In genomic region chrX:38519651-38520050, GRCh38 we compare ENCODE assay signal across 35 cellular contexts.
"Had no signal": no experiment of that assay in that cellular context is flagged by ENCODE, and none has a peak within 500 bp of the region (broad histone marks: within the 10 kb centered on the region; RNA-seq: fewer than 3 reads in every experiment).

No MANE protein-coding gene starts in this region.

- DNase-seq: activated CD4-positive, alpha-beta T cell treated with anti-CD3 and anti-CD28 coated beads for 1 hour; activated CD4-positive, alpha-beta T cell treated with anti-CD3 and anti-CD28 coated beads for 48 hours; activated CD4-positive, alpha-beta T cell treated with anti-CD3 and anti-CD28 coated beads, Interleukin-2, amount 50 U/mL, for 4 hours; activated CD4-positive, CD25-positive, alpha-beta regulatory T cell; activated CD8-positive, alpha-beta T cell treated with anti-CD3 and anti-CD28 coated beads for 36 hours; activated effector memory CD4-positive, alpha-beta T cell treated with anti-CD3 and anti-CD28 coated beads, Interleukin-2, amount 50 U/mL, for 16 hours; activated naive CD4-positive, alpha-beta T cell; activated naive CD4-positive, alpha-beta T cell treated with anti-CD3 and anti-CD28 coated beads, Interleukin-2, amount 50 U/mL, for 16 hours; activated naive CD8-positive, alpha-beta T cell treated with anti-CD3 and anti-CD28 coated beads for 36 hours; activated T-cell treated with anti-CD3 and anti-CD28 coated beads, Interleukin-2, amount 50 U/mL, for 1 hour; activated T-cell treated with anti-CD3 and anti-CD28 coated beads, Interleukin-2, amount 50 U/mL, for 72 hours; amniotic stem cell; aorta; Kasumi-1; KG1; MG63; NCI-H1092; NCI-H1436 treated with DMSO at 0.1 percent for 48 hours; NCI-H187; NCI-H2029 treated with DMSO at 0.1 percent for 48 hours; NCI-H2107; NCI-H2171; NCI-H226; NCI-H524 treated with DMSO at 0.1 percent for 48 hours; SHP77; SJCRH30; T-cell; T-helper 2 cell; T-helper 9 cell; WERI-Rb-1 had no signal

- H3K27ac Mint-ChIP-seq: activated CD8-positive, alpha-beta T cell treated with anti-CD3 and anti-CD28 coated beads for 36 hours; activated naive CD8-positive, alpha-beta T cell treated with anti-CD3 and anti-CD28 coated beads for 36 hours; activated T-cell treated with anti-CD3 and anti-CD28 coated beads, Interleukin-2, amount 50 U/mL, for 72 hours; activated T-helper 17 cell treated with anti-CD3 and anti-CD28 coated beads, Interleukin-2, amount 50 U/mL, for 72 hours; T-cell had no signal

- ATAC-seq: activated CD8-positive, alpha-beta T cell treated with anti-CD3 and anti-CD28 coated beads for 36 hours; activated T-cell treated with anti-CD3 and anti-CD28 coated beads, Interleukin-2, amount 50 U/mL, for 72 hours; activated T-helper 17 cell treated with anti-CD3 and anti-CD28 coated beads, Interleukin-2, amount 50 U/mL, for 72 hours; Panc1; T-cell had no signal

- H3K4me3 ChIP-seq: cardiac muscle cell, MG63, SJCRH30, SK-N-MC had no signal

- H3K4me1 Mint-ChIP-seq: activated naive CD8-positive, alpha-beta T cell treated with anti-CD3 and anti-CD28 coated beads for 36 hours; activated T-helper 17 cell treated with anti-CD3 and anti-CD28 coated beads, Interleukin-2, amount 50 U/mL, for 72 hours; central memory CD8-positive, alpha-beta T cell; T-cell had no signal

- H3K27ac ChIP-seq: cardiac muscle cell, SJCRH30, SK-N-MC, WERI-Rb-1 had no signal

- H3K9me3 ChIP-seq: MG63, SJCRH30 had no signal

- H3K36me3 ChIP-seq: cardiac muscle cell, MG63, SJCRH30, WERI-Rb-1 had no signal

- H3K9me3 Mint-ChIP-seq: activated CD8-positive, alpha-beta T cell treated with anti-CD3 and anti-CD28 coated beads for 36 hours; activated naive CD8-positive, alpha-beta T cell treated with anti-CD3 and anti-CD28 coated beads for 36 hours; activated T-cell treated with anti-CD3 and anti-CD28 coated beads, Interleukin-2, amount 50 U/mL, for 72 hours; activated T-helper 17 cell treated with anti-CD3 and anti-CD28 coated beads, Interleukin-2, amount 50 U/mL, for 72 hours; central memory CD8-positive, alpha-beta T cell; T-cell had no signal

- H3K27me3 Mint-ChIP-seq: activated CD8-positive, alpha-beta T cell treated with anti-CD3 and anti-CD28 coated beads for 36 hours; activated naive CD8-positive, alpha-beta T cell treated with anti-CD3 and anti-CD28 coated beads for 36 hours; activated T-helper 17 cell treated with anti-CD3 and anti-CD28 coated beads, Interleukin-2, amount 50 U/mL, for 72 hours; central memory CD8-positive, alpha-beta T cell had no signal

- H3K27me3 ChIP-seq: cardiac muscle cell, MG63, SJCRH30 had no signal

- H3K36me3 Mint-ChIP-seq: activated naive CD8-positive, alpha-beta T cell treated with anti-CD3 and anti-CD28 coated beads for 36 hours; T-cell had no signal

- H3K4me1 ChIP-seq: SJCRH30 had no signal

- H3K4me3 Mint-ChIP-seq: activated CD8-positive, alpha-beta T cell treated with anti-CD3 and anti-CD28 coated beads for 36 hours; activated naive CD8-positive, alpha-beta T cell treated with anti-CD3 and anti-CD28 coated beads for 36 hours; activated T-cell treated with anti-CD3 and anti-CD28 coated beads, Interleukin-2, amount 50 U/mL, for 72 hours; activated T-helper 17 cell treated with anti-CD3 and anti-CD28 coated beads, Interleukin-2, amount 50 U/mL, for 72 hours; central memory CD8-positive, alpha-beta T cell; T-cell had no signal
